8 cellular contexts compared by ENCODE assay signal in the genomic region with DNA sequence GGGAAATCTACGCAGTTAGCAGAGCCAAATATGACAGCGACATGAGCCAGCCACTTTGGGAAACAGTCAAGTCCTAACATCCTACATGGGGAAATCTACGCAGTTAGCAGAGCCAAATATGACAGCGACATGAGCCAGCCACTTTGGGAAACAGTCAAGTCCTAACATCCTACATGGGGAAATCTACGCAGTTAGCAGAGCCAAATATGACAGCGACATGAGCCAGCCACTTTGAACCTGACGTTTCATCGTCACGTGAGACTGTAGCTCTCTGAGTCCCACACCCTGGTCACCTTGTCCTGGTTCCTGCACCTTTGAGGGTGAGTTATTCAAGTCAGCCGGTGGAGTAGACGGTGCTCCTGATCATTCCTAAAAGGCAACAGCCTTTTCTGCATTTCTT.
DNase-seq lines count a peak whose midpoint lies in the region; ATAC-seq and TF ChIP-seq lines count a peak whose summit lies in the region.
"Not testable (repeated sequence)": the region's sequence is repeated elsewhere in the genome, so short reads cannot be mapped to it uniquely, and the experiment has no call there.

No MANE protein-coding gene starts in this region.

- not testable (repeated sequence) for H2AFZ ChIP-seq in ACC112 (ENCODE audit: low read length, unreplicated experiment)

- peak overlapping the region; percentile 81 for H3K27ac ChIP-seq in ACC112 (ENCODE audit: low read depth, low read length)
- not testable (repeated sequence) for H3K27ac ChIP-seq in right cardiac atrium (ENCODE audit: low read length); spleen

- 52% methylated on average over 11 of the region's 11 CpGs for WGBS in right cardiac atrium
- 56 to 75% (median 70%) methylated on average over 9 to 11 of the region's 11 CpGs for WGBS in spleen, 5 donors

- H3K27me3 Mint-ChIP-seq in nephron progenitor cell (ENCODE audit: low read depth, poor library complexity): not testable (repeated sequence)

- not testable (repeated sequence) for H3K36me3 Mint-ChIP-seq in nephron progenitor cell (ENCODE audit: low read depth)

- intact Hi-C loops in right cardiac atrium (cut with DNase I); spleen (cut with DNase I; ENCODE audit: low total_unique reads): not testable (repeated sequence)

- H3K27ac Mint-ChIP-seq in nephron progenitor cell: peak overlapping the region; percentile 32

- H3K9me3 Mint-ChIP-seq in nephron progenitor cell: not testable (repeated sequence)

- TF ChIP-seq POLR2A in spleen (IDR thresholded peaks at IDR 0.05): not testable (repeated sequence)

- not testable (repeated sequence) for H3K9me3 ChIP-seq in right cardiac atrium (ENCODE audit: control insufficient read depth, low read length); spleen

- not testable (repeated sequence) for H3K36me3 ChIP-seq in ACC112 (ENCODE audit: insufficient read depth, low read length); spleen

- not testable (repeated sequence) for H3K27me3 ChIP-seq in ACC112 (ENCODE audit: insufficient read depth, low read length); right cardiac atrium (ENCODE audit: control insufficient read depth, insufficient read depth); spleen (replicated peaks in 1 of 7)

- H3K4me3 ChIP-seq in ACC112 (ENCODE audit: low read depth, low read length); right cardiac atrium (ENCODE audit: low read length); spleen: not testable (repeated sequence)

- not testable (repeated sequence) for H3K4me3 Mint-ChIP-seq in nephron progenitor cell

- DNase-seq in HT1080 (ENCODE audit: low read depth) (peak; percentile 48), RKO (ENCODE audit: low spot score) (peak; percentile 38), astrocyte of the hippocampus (ENCODE audit: low read depth, low spot score) (peak; percentile 12), fibroblast of gingiva (ENCODE audit: low read depth) (peak; percentile 31), spleen (peak; percentile 23)
- DNase-seq in right cardiac atrium, nephron progenitor cell: not testable (repeated sequence)

- H3K79me2 ChIP-seq in ACC112 (ENCODE audit: control insufficient read depth, insufficient read depth, low read length, unreplicated experiment): not testable (repeated sequence)

- ATAC-seq in right cardiac atrium: peak; percentile 58 to 62

- H3K4me1 ChIP-seq in ACC112 (ENCODE audit: control insufficient read depth, insufficient read depth, low read length, unreplicated experiment) (peaks cover 28% of the 10 kb centered on the region), spleen (peaks cover 0 to 32% (median 6%) of the 10 kb centered on the region in 6 donors)
- H3K4me1 ChIP-seq in right cardiac atrium (ENCODE audit: control insufficient read depth, insufficient read depth, low read length): not testable (repeated sequence)

- peaks cover 39% of the 10 kb centered on the region for H3K4me1 Mint-ChIP-seq in nephron progenitor cell

- TF ChIP-seq CTCF in nephron progenitor cell (IDR thresholded peaks at IDR 0.05); spleen (IDR thresholded peaks at IDR 0.05 in 8 of 11, conservative IDR thresholded peaks at IDR 0.05 in 3 of 11): not testable (repeated sequence)
